ENCODE assay signal across 10 cellular contexts in genomic region chr4:155491336-155492131, GRCh38.
DNase-seq lines count a peak whose midpoint lies in the region; ATAC-seq and TF ChIP-seq lines count a peak whose summit lies in the region.
"Had no signal": no experiment of that assay in that cellular context is flagged by ENCODE, and none has a peak within 500 bp of the region (broad histone marks: within the 10 kb centered on the region; RNA-seq: fewer than 3 reads in every experiment).

No MANE protein-coding gene starts in this region.

- H3K27me3 ChIP-seq in trophoblast cell (ENCODE audit: insufficient read depth, low read length): no peaks in the 10 kb centered on the region

- no peak overlapping the region for H3K14ac ChIP-seq in trophoblast cell (ENCODE audit: low read length)

- H4K91ac ChIP-seq in trophoblast cell (ENCODE audit: low read depth, low read length): no peak overlapping the region

- H2BK12ac ChIP-seq in trophoblast cell (ENCODE audit: low read length): no peak overlapping the region

- H2BK5ac ChIP-seq in trophoblast cell (ENCODE audit: low read depth, low read length, poor library complexity): no peak overlapping the region

- H3K4me1 ChIP-seq in trophoblast cell (ENCODE audit: control insufficient read depth in 1 of 2, insufficient read depth in 2 of 2, low read length in 2 of 2): no peaks in the 10 kb centered on the region

- no peak overlapping the region for H3K4ac ChIP-seq in trophoblast cell (ENCODE audit: low read depth, low read length)

- no peak overlapping the region for H4K8ac ChIP-seq in trophoblast cell (ENCODE audit: low read depth, low read length)

- no peaks in the 10 kb centered on the region for H3K79me1 ChIP-seq in trophoblast cell (ENCODE audit: low read length)

- intact Hi-C loops in Right ventricle myocardium superior (cut with DNase I): no loop called here

- H4K12ac ChIP-seq in trophoblast cell (ENCODE audit: low read depth, low read length): no peak overlapping the region

- H2AFZ ChIP-seq in trophoblast cell (ENCODE audit: insufficient read depth, low read length, poor library complexity): no peak overlapping the region

- no peak overlapping the region for H3K4me3 ChIP-seq in astrocyte of the spinal cord (ENCODE audit: low read depth, low read length)
- no peak overlapping the region for H3K4me3 ChIP-seq in trophoblast cell (ENCODE audit: low read depth, low read length)

- 100% methylated on average over 3 of the region's 4 CpGs for WGBS in trophoblast cell (ENCODE audit: extremely low coverage, insufficient coverage, insufficient read length)

- H2AK5ac ChIP-seq in trophoblast cell (ENCODE audit: low read length): no peak overlapping the region

- no peak overlapping the region for H3K27ac ChIP-seq in trophoblast cell (ENCODE audit: low read depth, low read length)

- DNase-seq in astrocyte of the spinal cord (ENCODE audit: low read depth, low spot score) (peak; percentile 10), trophoblast cell (no peak), Right ventricle myocardium superior (no peak), retina (no peak)
- DNase-seq in activated CD4-positive, alpha-beta T cell treated with anti-CD3 and anti-CD28 coated beads for 1 hour: no peak
- DNase-seq: activated gamma-delta T cell; effector memory CD4-positive, alpha-beta T cell had no signal

- H3K18ac ChIP-seq in trophoblast cell (ENCODE audit: low read length): no peak overlapping the region

- H3K23ac ChIP-seq in trophoblast cell (ENCODE audit: low read length): no peak overlapping the region

- no peaks in the 10 kb centered on the region for H3K79me2 ChIP-seq in trophoblast cell (ENCODE audit: control insufficient read depth, insufficient read depth, low read length, poor library complexity)

- H3K9me3 ChIP-seq in trophoblast cell (ENCODE audit: insufficient read depth, low read depth, low read length): no peaks in the 10 kb centered on the region

- TF ChIP-seq CTCF in astrocyte of the spinal cord (IDR thresholded peaks at IDR 0.05; ENCODE audit: low read depth, low read length): no peak

- in situ Hi-C loops in astrocyte of the spinal cord (cut with HindIII; ENCODE audit: low sequenced_read_pairs): no loop called here

- no peak overlapping the region for H2BK120ac ChIP-seq in trophoblast cell (ENCODE audit: insufficient read depth, low read length, poor library complexity)

- H3K9ac ChIP-seq in trophoblast cell (ENCODE audit: low read length): no peak overlapping the region

- no peak overlapping the region for H3K4me2 ChIP-seq in trophoblast cell (ENCODE audit: low read length)

- no peaks in the 10 kb centered on the region for H3K36me3 ChIP-seq in trophoblast cell (ENCODE audit: control insufficient read depth in 1 of 2, insufficient read depth in 2 of 2, low read length in 2 of 2)

- ATAC-seq in GM18511 (IDR thresholded peaks at IDR 0.05; ENCODE audit: unreplicated experiment): peak; percentile 98
- peak; percentile 97 for ATAC-seq in GM21515 (IDR thresholded peaks at IDR 0.05; ENCODE audit: unreplicated experiment)
- peak; percentile 97 for ATAC-seq in HG03066 (IDR thresholded peaks at IDR 0.05; ENCODE audit: low read depth, unreplicated experiment)
- no peak for ATAC-seq in Right ventricle myocardium superior (ENCODE audit: poor library complexity)
